In the genomic region with DNA sequence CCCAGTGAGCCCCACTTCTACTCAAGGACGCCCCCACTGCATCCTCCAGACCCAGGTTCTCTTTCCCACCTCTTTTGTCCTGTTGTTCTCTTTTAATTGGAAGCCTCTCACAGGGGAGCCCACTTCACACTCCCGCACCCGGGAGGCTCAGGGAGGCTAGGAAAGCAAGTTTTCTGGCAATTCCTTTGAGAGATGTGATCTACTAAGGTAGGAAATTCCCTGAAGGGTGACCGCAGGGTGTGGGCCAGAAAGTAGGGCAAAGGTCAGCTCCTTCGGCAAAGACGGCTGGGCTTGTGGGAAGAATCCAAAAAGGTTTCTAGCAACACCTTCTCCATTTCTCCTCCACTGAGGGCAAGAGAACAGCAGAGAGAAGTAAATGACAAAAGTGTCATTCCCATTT, we compare ENCODE assay signal across 28 cellular contexts.
A peak's percentile ranks its signal among the peaks of the same experiment; 100 is the strongest.
DNase-seq lines count a peak whose midpoint lies in the region; ATAC-seq, FAIRE-seq and TF ChIP-seq lines count a peak whose summit lies in the region.
"Had no signal": no experiment of that assay in that cellular context is flagged by ENCODE, and none has a peak within 500 bp of the region (broad histone marks: within the 10 kb centered on the region; RNA-seq: fewer than 3 reads in every experiment).

No MANE protein-coding gene starts in this region.

- WGBS in HepG2 (ENCODE audit: low lambda C conversion rate): 29% methylated on average over 6 of the region's 6 CpGs
- 46% methylated on average over 4 of the region's 6 CpGs for WGBS in right lobe of liver (ENCODE audit: insufficient coverage, low coverage, low lambda C conversion rate, missing lambda C conversion rate)
- WGBS in trophoblast cell (ENCODE audit: extremely low coverage, insufficient coverage, insufficient read length): no CpG with 5 or more reads among the region's 6 CpGs

- TF ChIP-seq POLR2A in HepG2 (IDR thresholded peaks at IDR 0.05; ENCODE audit: insufficient read depth in 1 of 2, low read depth in 2 of 2, low read length in 2 of 2): no peak
- no peak for TF ChIP-seq POLR2A in right lobe of liver (IDR thresholded peaks at IDR 0.05)

- H3K4me1 Mint-ChIP-seq in stimulated activated effector memory CD8-positive, alpha-beta T cell treated with anti-CD3 and anti-CD28 coated beads, Interleukin-12 subunit alpha, Interleukin-12 subunit beta, amount 100 ng/mL, for 72 hours: no peaks in the 10 kb centered on the region
- H3K4me1 Mint-ChIP-seq: activated naive CD8-positive, alpha-beta T cell treated with anti-CD3 and anti-CD28 coated beads, Interleukin-2, amount 10 ng/mL, durations not matched to agents 7 days and 5 days; CD4-positive, alpha-beta memory T cell; naive thymus-derived CD8-positive, alpha-beta T cell had no signal

- POLR2A ChIA-PET in HepG2 (lab: Yijun Ruan, JAX): interaction anchor here (1.1 to 1.9 kb wide), 3 partner anchors 13 to 221 kb away, joined by 3 to 12 read pairs (median 11); a partner anchor contains a TSS

- no peak overlapping the region for H3K4me3 Mint-ChIP-seq in stimulated activated effector memory CD8-positive, alpha-beta T cell treated with anti-CD3 and anti-CD28 coated beads, Interleukin-12 subunit alpha, Interleukin-12 subunit beta, amount 100 ng/mL, for 72 hours
- H3K4me3 Mint-ChIP-seq: activated naive CD8-positive, alpha-beta T cell treated with anti-CD3 and anti-CD28 coated beads, Interleukin-2, amount 10 ng/mL, durations not matched to agents 7 days and 5 days; H9; naive thymus-derived CD8-positive, alpha-beta T cell had no signal

- TF ChIP-seq CTCF in HepG2 (CRISPR knock-in tag; IDR thresholded peaks at IDR 0.05) (no peak), right lobe of liver (IDR thresholded peaks at IDR 0.05) (no peak), colonic mucosa (IDR thresholded peaks at IDR 0.05) (no peak)

- H3K4me1 ChIP-seq in HepG2 (ENCODE audit: insufficient read depth, low read length): peaks cover 91% of the 10 kb centered on the region
- H3K4me1 ChIP-seq in right lobe of liver: peaks cover 0 to 54% (median 23%) of the 10 kb centered on the region in 4 donors
- peaks cover 8% of the 10 kb centered on the region for H3K4me1 ChIP-seq in colonic mucosa
- H3K4me1 ChIP-seq in trophoblast cell (ENCODE audit: control insufficient read depth in 1 of 2, insufficient read depth in 2 of 2, low read length in 2 of 2): peaks cover 12 to 16% of the 10 kb centered on the region in 2 experiments

- H3K27me3 ChIP-seq in HepG2 (ENCODE audit: control insufficient read depth in 1 of 2, insufficient read depth in 2 of 2, low read length in 2 of 2) (no peaks in the 10 kb centered on the region), right lobe of liver (no peaks in the 10 kb centered on the region), colonic mucosa (no peaks in the 10 kb centered on the region), trophoblast cell (ENCODE audit: insufficient read depth, low read length) (no peaks in the 10 kb centered on the region)

- H3K18ac ChIP-seq in trophoblast cell (ENCODE audit: low read length): no peak overlapping the region

- H3K4ac ChIP-seq in trophoblast cell (ENCODE audit: low read depth, low read length): no peak overlapping the region

- no peak overlapping the region for H3K27ac ChIP-seq in HepG2 (ENCODE audit: extremely low read length, insufficient read depth, low read length)
- peak overlapping the region in 1 of 3 donors; percentile 24 for H3K27ac ChIP-seq in right lobe of liver
- H3K27ac ChIP-seq in colonic mucosa: no peak overlapping the region
- H3K27ac ChIP-seq in trophoblast cell (ENCODE audit: low read depth, low read length): no peak overlapping the region
- H3K27ac ChIP-seq: KMS-11, VCaP had no signal

- H2BK12ac ChIP-seq in trophoblast cell (ENCODE audit: low read length): peak overlapping the region; percentile 9

- H2BK5ac ChIP-seq in trophoblast cell (ENCODE audit: low read depth, low read length, poor library complexity): no peak overlapping the region

- no peak overlapping the region for H2AFZ ChIP-seq in HepG2 (ENCODE audit: low read length)
- no peak overlapping the region for H2AFZ ChIP-seq in trophoblast cell (ENCODE audit: insufficient read depth, low read length, poor library complexity)

- H3K9me3 ChIP-seq in HepG2 (ENCODE audit: low read length) (no peaks in the 10 kb centered on the region), right lobe of liver (peaks cover 0 to 4% (median 0%) of the 10 kb centered on the region in 4 donors), colonic mucosa (no peaks in the 10 kb centered on the region), trophoblast cell (ENCODE audit: insufficient read depth, low read depth, low read length) (peaks cover 3% of the 10 kb centered on the region)

- H3K36me3 ChIP-seq in HepG2 (replicated peaks in 1 of 2; ENCODE audit: control insufficient read depth in 1 of 2, insufficient read depth in 2 of 2, low read length in 2 of 2): no peaks in the 10 kb centered on the region
- H3K36me3 ChIP-seq in right lobe of liver: no peaks in the 10 kb centered on the region
- H3K36me3 ChIP-seq in colonic mucosa: no peaks in the 10 kb centered on the region
- no peaks in the 10 kb centered on the region for H3K36me3 ChIP-seq in trophoblast cell (ENCODE audit: control insufficient read depth in 1 of 2, insufficient read depth in 2 of 2, low read length in 2 of 2)

- peak overlapping the region; percentile 32 for H4K91ac ChIP-seq in trophoblast cell (ENCODE audit: low read depth, low read length)

- CTCF ChIA-PET in HepG2 (lab: Yijun Ruan, JAX; ENCODE audit: low intra/inter-chr PET ratio, low total read pairs): no interaction called here

- no peak for TF ChIP-seq RAD21 in HepG2 (CRISPR knock-in tag; IDR thresholded peaks at IDR 0.05)

- ATAC-seq in HepG2: no peak
- ATAC-seq in right lobe of liver: no peak
- no peak for ATAC-seq in HG03097 (IDR thresholded peaks at IDR 0.05; ENCODE audit: low FRiP score, unreplicated experiment)
- ATAC-seq in stimulated activated effector memory CD8-positive, alpha-beta T cell treated with anti-CD3 and anti-CD28 coated beads, Interleukin-12 subunit alpha, Interleukin-12 subunit beta, amount 100 ng/mL, for 72 hours: no peak
- ATAC-seq: left ventricle myocardium superior; naive thymus-derived CD8-positive, alpha-beta T cell had no signal

- no peaks in the 10 kb centered on the region for H3K36me3 Mint-ChIP-seq in stimulated activated effector memory CD8-positive, alpha-beta T cell treated with anti-CD3 and anti-CD28 coated beads, Interleukin-12 subunit alpha, Interleukin-12 subunit beta, amount 100 ng/mL, for 72 hours
- H3K36me3 Mint-ChIP-seq: activated naive CD8-positive, alpha-beta T cell treated with anti-CD3 and anti-CD28 coated beads, Interleukin-2, amount 10 ng/mL, durations not matched to agents 7 days and 5 days; CD4-positive, alpha-beta memory T cell had no signal

- no peak overlapping the region for H4K12ac ChIP-seq in trophoblast cell (ENCODE audit: low read depth, low read length)

- no peaks in the 10 kb centered on the region for H4K20me1 ChIP-seq in HepG2 (ENCODE audit: insufficient read depth, low read length)

- H3K23ac ChIP-seq in trophoblast cell (ENCODE audit: low read length): no peak overlapping the region

- BruUV-seq in HepG2 (replicated peaks; lab: Mats Ljungman, UMichigan): no TSS peak

- no peak overlapping the region for H3K27ac Mint-ChIP-seq in stimulated activated effector memory CD8-positive, alpha-beta T cell treated with anti-CD3 and anti-CD28 coated beads, Interleukin-12 subunit alpha, Interleukin-12 subunit beta, amount 100 ng/mL, for 72 hours
- H3K27ac Mint-ChIP-seq: activated naive CD8-positive, alpha-beta T cell treated with anti-CD3 and anti-CD28 coated beads, Interleukin-2, amount 10 ng/mL, durations not matched to agents 7 days and 5 days; H9; naive thymus-derived CD8-positive, alpha-beta T cell had no signal

- in situ Hi-C loops in HepG2 (cut with HindIII; ENCODE audit: extremely low pct_ligation_motif_present, low pct_unique_long_range_greater_than_20kb): no loop called here

- H3K4me3 ChIP-seq in HepG2 (replicated peaks in 1 of 3; ENCODE audit: insufficient read depth in 1 of 3, low read depth in 2 of 3, low read length in 3 of 3): no peak overlapping the region
- no peak overlapping the region for H3K4me3 ChIP-seq in right lobe of liver
- no peak overlapping the region for H3K4me3 ChIP-seq in colonic mucosa
- no peak overlapping the region for H3K4me3 ChIP-seq in trophoblast cell (ENCODE audit: low read depth, low read length)

- no peak overlapping the region for H3K4me2 ChIP-seq in HepG2 (ENCODE audit: low read depth, low read length)
- no peak overlapping the region for H3K4me2 ChIP-seq in trophoblast cell (ENCODE audit: low read length)
- H3K4me2 ChIP-seq: KMS-11 had no signal

- peak overlapping the region; percentile 61 for H2BK120ac ChIP-seq in trophoblast cell (ENCODE audit: insufficient read depth, low read length, poor library complexity)

- no peaks in the 10 kb centered on the region for H3K9me3 Mint-ChIP-seq in stimulated activated effector memory CD8-positive, alpha-beta T cell treated with anti-CD3 and anti-CD28 coated beads, Interleukin-12 subunit alpha, Interleukin-12 subunit beta, amount 100 ng/mL, for 72 hours
- H3K9me3 Mint-ChIP-seq: activated naive CD8-positive, alpha-beta T cell treated with anti-CD3 and anti-CD28 coated beads, Interleukin-2, amount 10 ng/mL, durations not matched to agents 7 days and 5 days had no signal

- intact Hi-C loops in HepG2 (cut with micrococcal nuclease; ENCODE audit: unreplicated experiment) (no loop called here), right lobe of liver (cut with DNase I) (no loop called here), colonic mucosa (cut with DNase I) (no loop called here)

- peaks cover 6% of the 10 kb centered on the region for H3K79me1 ChIP-seq in trophoblast cell (ENCODE audit: low read length)

- no peak overlapping the region for H4K8ac ChIP-seq in trophoblast cell (ENCODE audit: low read depth, low read length)

- DNase-seq in HepG2 (ENCODE audit: low spot score): no peak
- no peak for DNase-seq in right lobe of liver
- DNase-seq in colonic mucosa: peak; percentile 60
- DNase-seq in trophoblast cell: peak; percentile 90 to 94
- DNase-seq in stimulated activated effector memory CD8-positive, alpha-beta T cell treated with anti-CD3 and anti-CD28 coated beads, Interleukin-12 subunit alpha, Interleukin-12 subunit beta, amount 100 ng/mL, for 72 hours (ENCODE audit: low spot score in 2 of 2): no peak
- no peak for DNase-seq in occipital lobe (lab: John Stamatoyannopoulos, UW)
- DNase-seq in middle frontal gyrus (ENCODE audit: extremely low spot score, low spot score): no peak
- DNase-seq: activated CD4-positive, alpha-beta T cell treated with anti-CD3 and anti-CD28 coated beads for 4 hours; activated effector memory CD4-positive, alpha-beta T cell treated with anti-CD3 and anti-CD28 coated beads, Interleukin-2, amount 50 U/mL, for 16 hours; activated naive CD8-positive, alpha-beta T cell treated with anti-CD3 and anti-CD28 coated beads, Interleukin-2, amount 10 ng/mL, durations not matched to agents 7 days and 5 days; activated T-cell treated with anti-CD3 and anti-CD28 coated beads, Interleukin-2, amount 50 U/mL, for 1 hour; CD4-positive, alpha-beta memory T cell; cerebellar nuclear complex; DMS 273 treated with DMSO at 0.1 percent for 48 hours; EL; H9; midbrain; naive thymus-derived CD8-positive, alpha-beta T cell; NCI-H146; NCI-H2107; NCI-H446; NCI-H774; stimulated activated CD4-positive, alpha-beta T cell treated with anti-CD3 and anti-CD28 coated beads, Interleukin-2, amount 100 ng/mL, for 24 hours had no signal

- no peaks in the 10 kb centered on the region for H3K79me2 ChIP-seq in HepG2 (ENCODE audit: insufficient read depth, low read length)
- no peaks in the 10 kb centered on the region for H3K79me2 ChIP-seq in trophoblast cell (ENCODE audit: control insufficient read depth, insufficient read depth, low read length, poor library complexity)

- peak overlapping the region; percentile 3 for H2AK5ac ChIP-seq in trophoblast cell (ENCODE audit: low read length)

- no peak for FAIRE-seq in HepG2 (lab: Jason Lieb, UNC)
- FAIRE-seq: GM12891 had no signal

- TF ChIP-seq EP300 in HepG2 (IDR thresholded peaks at IDR 0.05; ENCODE audit: low read depth in 2 of 2, low read length in 2 of 2) (no peak), HepG2 (CRISPR knock-in tag; IDR thresholded peaks at IDR 0.05; ENCODE audit: borderline replicate concordance) (no peak)

- H3K9ac ChIP-seq in HepG2 (ENCODE audit: insufficient read depth, low read depth, low read length) (no peak overlapping the region), colonic mucosa (ENCODE audit: low read depth in 2 of 2, low read length in 2 of 2) (peak overlapping the region in 1 of 2 donors; percentile 31), trophoblast cell (ENCODE audit: low read length) (no peak overlapping the region)
- H3K9ac ChIP-seq: KMS-11 had no signal

- H3K14ac ChIP-seq in trophoblast cell (ENCODE audit: low read length): no peak overlapping the region

Comparison
In these comparisons a context has a peak if more than half of its experiments do, and no peak if none do; other contexts are left out.
1. DNase-seq: peak in colonic mucosa (single experiment) and trophoblast cell (2 of 2); none in HepG2 (single experiment), right lobe of liver (0 of 3), stimulated activated effector memory CD8-positive, alpha-beta T cell treated with anti-CD3 and anti-CD28 coated beads, Interleukin-12 subunit alpha, Interleukin-12 subunit beta, amount 100 ng/mL, for 72 hours (0 of 2), occipital lobe (single experiment) and middle frontal gyrus (single experiment).